Comparison of ENCODE assay signal across 1 cellular context in the genomic region with DNA sequence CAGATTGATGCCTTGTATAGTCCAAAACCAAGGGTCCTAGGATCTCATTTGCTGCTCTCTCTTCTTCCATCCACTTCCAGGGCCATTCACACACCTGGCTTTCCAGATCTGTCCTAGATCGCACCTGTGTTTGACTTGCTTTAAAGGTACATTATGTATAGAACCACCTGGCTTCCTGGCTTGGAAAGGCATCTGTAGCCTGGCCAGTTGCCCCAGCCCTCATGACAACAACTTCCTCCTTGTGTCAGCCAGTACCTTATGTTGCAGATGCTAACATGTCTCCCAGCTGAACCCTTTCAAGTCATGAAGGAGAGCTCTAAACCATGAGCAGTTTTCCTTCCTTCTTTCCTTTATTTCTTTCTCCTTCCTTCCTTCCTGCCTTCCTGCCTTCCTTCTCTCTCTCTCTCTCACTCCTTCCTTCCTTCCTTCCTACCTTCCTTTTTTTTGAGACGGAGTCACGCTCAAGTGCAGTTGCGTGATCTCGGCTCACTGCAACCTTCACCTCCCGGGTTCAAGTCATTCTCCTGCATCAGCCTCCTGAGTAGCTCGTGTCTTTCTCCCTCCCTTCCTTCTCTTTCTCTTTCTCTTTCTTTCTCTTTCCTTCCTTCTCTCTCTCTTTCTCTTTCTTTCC.
TF ChIP-seq lines count a peak whose summit lies in the region.

No MANE protein-coding gene starts in this region.

TF ChIP-seq in WTC11, 78 proteins besides CTCF, POLR2A, EP300 and RAD21 (continued from another document):
- TF ChIP-seq, protein P1, sequence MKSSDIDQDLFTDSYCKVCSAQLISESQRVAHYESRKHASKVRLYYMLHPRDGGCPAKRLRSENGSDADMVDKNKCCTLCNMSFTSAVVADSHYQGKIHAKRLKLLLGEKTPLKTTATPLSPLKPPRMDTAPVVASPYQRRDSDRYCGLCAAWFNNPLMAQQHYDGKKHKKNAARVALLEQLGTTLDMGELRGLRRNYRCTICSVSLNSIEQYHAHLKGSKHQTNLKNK (CRISPR knock-in tag; IDR thresholded peaks at IDR 0.05), result no peak
- TF ChIP-seq ZNF317 (CRISPR knock-in tag; IDR thresholded peaks at IDR 0.05; ENCODE audit: borderline replicate concordance, low read depth), result no peak
- TF ChIP-seq ATF1 (CRISPR knock-in tag; IDR thresholded peaks at IDR 0.05), result no peak
- no peak for TF ChIP-seq NFYB (CRISPR knock-in tag; conservative IDR thresholded peaks at IDR 0.05; ENCODE audit: low read depth)
- TF ChIP-seq CREB1 (CRISPR knock-in tag; IDR thresholded peaks at IDR 0.05), result no peak
- no peak for TF ChIP-seq JAZF1 (CRISPR knock-in tag; IDR thresholded peaks at IDR 0.05)
- no peak for TF ChIP-seq ELF4 (CRISPR knock-in tag; IDR thresholded peaks at IDR 0.05; ENCODE audit: low read depth)
- TF ChIP-seq, protein P2, sequence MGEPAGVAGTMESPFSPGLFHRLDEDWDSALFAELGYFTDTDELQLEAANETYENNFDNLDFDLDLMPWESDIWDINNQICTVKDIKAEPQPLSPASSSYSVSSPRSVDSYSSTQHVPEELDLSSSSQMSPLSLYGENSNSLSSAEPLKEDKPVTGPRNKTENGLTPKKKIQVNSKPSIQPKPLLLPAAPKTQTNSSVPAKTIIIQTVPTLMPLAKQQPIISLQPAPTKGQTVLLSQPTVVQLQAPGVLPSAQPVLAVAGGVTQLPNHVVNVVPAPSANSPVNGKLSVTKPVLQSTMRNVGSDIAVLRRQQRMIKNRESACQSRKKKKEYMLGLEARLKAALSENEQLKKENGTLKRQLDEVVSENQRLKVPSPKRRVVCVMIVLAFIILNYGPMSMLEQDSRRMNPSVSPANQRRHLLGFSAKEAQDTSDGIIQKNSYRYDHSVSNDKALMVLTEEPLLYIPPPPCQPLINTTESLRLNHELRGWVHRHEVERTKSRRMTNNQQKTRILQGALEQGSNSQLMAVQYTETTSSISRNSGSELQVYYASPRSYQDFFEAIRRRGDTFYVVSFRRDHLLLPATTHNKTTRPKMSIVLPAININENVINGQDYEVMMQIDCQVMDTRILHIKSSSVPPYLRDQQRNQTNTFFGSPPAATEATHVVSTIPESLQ (CRISPR knock-in tag; IDR thresholded peaks at IDR 0.05), result no peak
- TF ChIP-seq CBFB (CRISPR knock-in tag; IDR thresholded peaks at IDR 0.05; ENCODE audit: low read depth), result no peak
- TF ChIP-seq NFE2L1 (CRISPR knock-in tag; IDR thresholded peaks at IDR 0.05), result no peak
TF ChIP-seq in WTC11: peak in this region for 0.
